In the genomic region with DNA sequence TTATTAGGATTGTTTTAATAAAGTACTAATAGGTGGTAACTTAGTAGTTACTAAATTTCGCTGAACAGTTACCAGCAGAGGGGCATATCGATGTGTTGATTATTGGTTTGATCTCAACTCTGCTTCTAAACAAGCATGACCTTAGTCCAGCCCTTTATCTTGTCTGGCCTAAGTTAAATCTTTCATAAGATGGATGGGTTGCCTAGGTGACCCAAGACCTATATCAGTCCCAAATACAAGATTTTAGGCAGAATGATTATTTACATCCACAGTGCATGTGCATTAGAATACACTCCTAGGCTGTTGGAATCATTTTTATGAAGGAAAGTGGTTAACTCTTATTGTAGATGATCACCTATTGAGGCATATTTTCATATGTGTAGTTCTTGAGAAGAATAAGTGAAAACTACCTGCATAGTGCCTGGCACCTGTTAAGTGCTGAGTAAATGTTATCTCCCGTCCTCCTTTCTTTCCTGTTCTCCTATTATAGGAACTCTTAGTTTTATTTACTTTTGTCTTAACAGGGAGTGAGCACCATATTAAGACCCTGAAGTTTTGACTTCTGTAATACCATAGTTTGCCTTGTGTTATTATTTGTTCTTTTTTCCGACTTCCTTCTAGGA, we compare ENCODE assay signal across 8 cellular contexts. TPM values are rescaled to one million over a fixed set of nuclear protein-coding genes. Genes with fewer than 3 reads are reported as not detected.
DNase-seq lines count a peak whose midpoint lies in the region; TF ChIP-seq lines count a peak whose summit lies in the region.

No MANE protein-coding gene starts in this region.

- intact Hi-C loops in breast epithelium (cut with DNase I; ENCODE audit: low total_unique reads), result no loop called here

- peaks cover 7% of the 10 kb centered on the region for H3K4me1 ChIP-seq in BE2C
- H3K4me1 ChIP-seq in HUES48 (ENCODE audit: control insufficient read depth, insufficient read depth, low read length), result peaks cover 12% of the 10 kb centered on the region
- no peaks in the 10 kb centered on the region for H3K4me1 ChIP-seq in breast epithelium
- peaks cover 11 to 13% of the 10 kb centered on the region in 2 donors for H3K4me1 ChIP-seq in muscle layer of duodenum (ENCODE audit: control insufficient read depth in 1 of 2, insufficient read depth in 2 of 2, low read length in 2 of 2)

- H3K9me3 ChIP-seq in BE2C (no peaks in the 10 kb centered on the region), HUES48 (ENCODE audit: control insufficient read depth, insufficient read depth, low read length) (no peaks in the 10 kb centered on the region), breast epithelium (no peaks in the 10 kb centered on the region), muscle layer of duodenum (ENCODE audit: control insufficient read depth in 1 of 2, low read length in 2 of 2) (no peaks in the 10 kb centered on the region)

- H3K27ac ChIP-seq in HUES48 (ENCODE audit: low read depth, low read length) (no peak overlapping the region), breast epithelium (no peak overlapping the region), muscle layer of duodenum (ENCODE audit: low read length) (no peak overlapping the region)

- peaks cover 2% of the 10 kb centered on the region; the same call in 1 of the 2 replicates for H3K36me3 ChIP-seq in BE2C
- no peaks in the 10 kb centered on the region for H3K36me3 ChIP-seq in HUES48 (ENCODE audit: control insufficient read depth, insufficient read depth, low read length)
- H3K36me3 ChIP-seq in breast epithelium, result no peaks in the 10 kb centered on the region
- no peaks in the 10 kb centered on the region for H3K36me3 ChIP-seq in muscle layer of duodenum (ENCODE audit: control insufficient read depth in 1 of 2, insufficient read depth in 2 of 2, low read length in 2 of 2)

- H3K27me3 ChIP-seq in BE2C, result no peaks in the 10 kb centered on the region
- peaks cover 36% of the 10 kb centered on the region for H3K27me3 ChIP-seq in HUES48 (ENCODE audit: control insufficient read depth, insufficient read depth, low read length)
- no peaks in the 10 kb centered on the region for H3K27me3 ChIP-seq in breast epithelium
- no peaks in the 10 kb centered on the region for H3K27me3 ChIP-seq in muscle layer of duodenum (ENCODE audit: low read depth, low read length)

- DNase-seq in BE2C (no peak), breast epithelium (ENCODE audit: low spot score in 2 of 2) (no peak), cerebellar nuclear complex (lab: John Stamatoyannopoulos, UW) (no peak), LoVo (ENCODE audit: low spot score) (no peak)
- no peak for DNase-seq in stimulated activated naive CD4-positive, alpha-beta T cell (lab: John Stamatoyannopoulos, UW)
- DNase-seq in stimulated activated CD4-positive, alpha-beta T cell treated with anti-CD3 and anti-CD28 coated beads, Interleukin-12 subunit alpha, Interleukin-12 subunit beta, amount 100 ng/mL, for 4 hours, result no peak

- no peak for TF ChIP-seq POLR2A in breast epithelium (IDR thresholded peaks at IDR 0.05)

- H3K4me3 ChIP-seq in BE2C (ENCODE audit: low read depth, low read length), result peak overlapping the region; percentile 95
- H3K4me3 ChIP-seq in HUES48 (ENCODE audit: low read depth, low read length), result peak overlapping the region; percentile 89
- peak overlapping the region; percentile 78 to 94 (median 90) for H3K4me3 ChIP-seq in breast epithelium
- peak overlapping the region; percentile 71 to 97 for H3K4me3 ChIP-seq in muscle layer of duodenum (ENCODE audit: low read depth in 1 of 2, low read length in 2 of 2)

- peak overlapping the region; percentile 80 for H3K9ac ChIP-seq in HUES48 (ENCODE audit: low read depth, low read length)

- no peak for TF ChIP-seq CTCF in BE2C (IDR thresholded peaks at IDR 0.05; ENCODE audit: low read depth, low read length)
- TF ChIP-seq CTCF in breast epithelium (IDR thresholded peaks at IDR 0.05), result no peak

RNA-seq across cellular contexts. Expression of a gene that starts 1.1 kb away (rescaled TPM):
- polyA plus RNA-seq in BE2C (2012; ENCODE audit: insufficient read depth, insufficient read length, low read depth), result 22.2 TPM
- total RNA-seq in breast epithelium, result 10 to 100 TPM; 19.4 to 35.0 (median 29.8) TPM
